ENCODE assay signal across 15 cellular contexts in genomic region chr18:69943021-69943420, GRCh38. TPM values are rescaled to one million over a fixed set of nuclear protein-coding genes. Genes with fewer than 3 reads are reported as not detected.
DNase-seq lines count a peak whose midpoint lies in the region; ATAC-seq and TF ChIP-seq lines count a peak whose summit lies in the region.
"Had no signal": no experiment of that assay in that cellular context is flagged by ENCODE, and none has a peak within 500 bp of the region (broad histone marks: within the 10 kb centered on the region; RNA-seq: fewer than 3 reads in every experiment).

No MANE protein-coding gene starts in this region.

- no peak overlapping the region for H3K27ac ChIP-seq in GM23338 (ENCODE audit: low read depth)
- H3K27ac ChIP-seq: uterus had no signal

- H3F3A ChIP-seq in GM23338 (replicated peaks; ENCODE audit: low read depth): no peaks in the 10 kb centered on the region

- H3K9me3 Mint-ChIP-seq in activated T-cell treated with anti-CD3 and anti-CD28 coated beads, Interleukin-2, amount 50 U/mL, for 72 hours: peaks cover 16 to 18% of the 10 kb centered on the region in 2 donors
- peaks cover 13% of the 10 kb centered on the region for H3K9me3 Mint-ChIP-seq in GM23338
- H3K9me3 Mint-ChIP-seq in activated naive CD8-positive, alpha-beta T cell treated with anti-CD3 and anti-CD28 coated beads, Interleukin-2, amount 10 ng/mL, durations not matched to agents 7 days and 5 days: peaks cover 20% of the 10 kb centered on the region
- peaks cover 17% of the 10 kb centered on the region for H3K9me3 Mint-ChIP-seq in stimulated activated effector memory CD8-positive, alpha-beta T cell treated with anti-CD3 and anti-CD28 coated beads, Interleukin-12 subunit alpha, Interleukin-12 subunit beta, amount 100 ng/mL, for 72 hours

- H3K27me3 Mint-ChIP-seq in activated T-cell treated with anti-CD3 and anti-CD28 coated beads, Interleukin-2, amount 50 U/mL, for 72 hours (ENCODE audit: low read depth): no peaks in the 10 kb centered on the region
- H3K27me3 Mint-ChIP-seq in GM23338 (ENCODE audit: insufficient read depth, low read depth, poor library complexity): no peaks in the 10 kb centered on the region
- no peaks in the 10 kb centered on the region for H3K27me3 Mint-ChIP-seq in activated naive CD8-positive, alpha-beta T cell treated with anti-CD3 and anti-CD28 coated beads, Interleukin-2, amount 10 ng/mL, durations not matched to agents 7 days and 5 days

- H3K4me1 ChIP-seq in GM23338 (ENCODE audit: insufficient read depth): peaks cover 9% of the 10 kb centered on the region
- H3K4me1 ChIP-seq: uterus had no signal

- no peaks in the 10 kb centered on the region for H3K27me3 ChIP-seq in GM23338 (ENCODE audit: insufficient read depth)
- H3K27me3 ChIP-seq: uterus had no signal

- H3K36me3 ChIP-seq in GM23338 (ENCODE audit: insufficient read depth): no peaks in the 10 kb centered on the region
- H3K36me3 ChIP-seq: uterus had no signal

- H2AFZ ChIP-seq in GM23338: no peak overlapping the region

- H3K9me2 ChIP-seq in GM23338 (ENCODE audit: insufficient read depth): peaks cover 32% of the 10 kb centered on the region

- DNase-seq in activated T-cell treated with anti-CD3 and anti-CD28 coated beads, Interleukin-2, amount 50 U/mL, for 72 hours: no peak
- no peak for DNase-seq in activated T-cell treated with anti-CD3 and anti-CD28 coated beads for 4 hours
- peak; percentile 21 for DNase-seq in GM23338 (ENCODE audit: low spot score)
- DNase-seq in activated naive CD8-positive, alpha-beta T cell treated with anti-CD3 and anti-CD28 coated beads, Interleukin-2, amount 10 ng/mL, durations not matched to agents 7 days and 5 days: no peak
- DNase-seq in stimulated activated effector memory CD8-positive, alpha-beta T cell treated with anti-CD3 and anti-CD28 coated beads, Interleukin-12 subunit alpha, Interleukin-12 subunit beta, amount 100 ng/mL, for 72 hours (ENCODE audit: low spot score in 2 of 2): peak in 1 of 2 donors; percentile 51
- DNase-seq in pons (ENCODE audit: low spot score): no peak
- no peak for DNase-seq in SW480 (ENCODE audit: low spot score)
- DNase-seq: aorta, glutamatergic neuron, MM.1S, NCI-H2171 treated with DMSO at 0.1 percent for 48 hours, small intestine, uterus had no signal

- no peak overlapping the region for H3K4me3 ChIP-seq in GM23338
- H3K4me3 ChIP-seq: uterus had no signal

- H3K4me1 Mint-ChIP-seq in activated T-cell treated with anti-CD3 and anti-CD28 coated beads, Interleukin-2, amount 50 U/mL, for 72 hours (ENCODE audit: low read depth): no peaks in the 10 kb centered on the region
- peaks cover 19% of the 10 kb centered on the region for H3K4me1 Mint-ChIP-seq in GM23338
- peaks cover 56% of the 10 kb centered on the region for H3K4me1 Mint-ChIP-seq in activated naive CD8-positive, alpha-beta T cell treated with anti-CD3 and anti-CD28 coated beads, Interleukin-2, amount 10 ng/mL, durations not matched to agents 7 days and 5 days
- H3K4me1 Mint-ChIP-seq in stimulated activated effector memory CD8-positive, alpha-beta T cell treated with anti-CD3 and anti-CD28 coated beads, Interleukin-12 subunit alpha, Interleukin-12 subunit beta, amount 100 ng/mL, for 72 hours: peaks cover 70% of the 10 kb centered on the region

- H3K36me3 Mint-ChIP-seq in activated T-cell treated with anti-CD3 and anti-CD28 coated beads, Interleukin-2, amount 50 U/mL, for 72 hours (ENCODE audit: insufficient read depth in 2 of 2): peaks cover 42 to 81% of the 10 kb centered on the region in 2 donors
- peaks cover 14% of the 10 kb centered on the region for H3K36me3 Mint-ChIP-seq in GM23338 (ENCODE audit: low read depth)
- H3K36me3 Mint-ChIP-seq in activated naive CD8-positive, alpha-beta T cell treated with anti-CD3 and anti-CD28 coated beads, Interleukin-2, amount 10 ng/mL, durations not matched to agents 7 days and 5 days: peaks cover 71% of the 10 kb centered on the region
- no peaks in the 10 kb centered on the region for H3K36me3 Mint-ChIP-seq in stimulated activated effector memory CD8-positive, alpha-beta T cell treated with anti-CD3 and anti-CD28 coated beads, Interleukin-12 subunit alpha, Interleukin-12 subunit beta, amount 100 ng/mL, for 72 hours

- no peak overlapping the region for H3K4me2 ChIP-seq in GM23338

- H3K4me3 Mint-ChIP-seq in activated T-cell treated with anti-CD3 and anti-CD28 coated beads, Interleukin-2, amount 50 U/mL, for 72 hours: peak overlapping the region in 1 of 2 donors; percentile 80
- no peak overlapping the region for H3K4me3 Mint-ChIP-seq in GM23338
- H3K4me3 Mint-ChIP-seq in activated naive CD8-positive, alpha-beta T cell treated with anti-CD3 and anti-CD28 coated beads, Interleukin-2, amount 10 ng/mL, durations not matched to agents 7 days and 5 days: peak overlapping the region; percentile 46
- no peak overlapping the region for H3K4me3 Mint-ChIP-seq in stimulated activated effector memory CD8-positive, alpha-beta T cell treated with anti-CD3 and anti-CD28 coated beads, Interleukin-12 subunit alpha, Interleukin-12 subunit beta, amount 100 ng/mL, for 72 hours

- no peaks in the 10 kb centered on the region for H3K79me2 ChIP-seq in GM23338 (replicated peaks; ENCODE audit: insufficient read depth)

- H4K20me1 ChIP-seq in GM23338 (replicated peaks; ENCODE audit: insufficient read depth): no peaks in the 10 kb centered on the region

- TF ChIP-seq CTCF in GM23338 (conservative IDR thresholded peaks at IDR 0.05; ENCODE audit: low read depth in 2 of 2): peak; percentile 48 to 59

- ATAC-seq in activated T-cell treated with anti-CD3 and anti-CD28 coated beads, Interleukin-2, amount 50 U/mL, for 72 hours (replicated peaks in 1 of 2): peak; percentile 16 to 33
- ATAC-seq in GM23338 (peak; percentile 25; the same call in 1 of the 3 replicates), HG02884 (IDR thresholded peaks at IDR 0.05; ENCODE audit: unreplicated experiment) (no peak)
- ATAC-seq in activated naive CD8-positive, alpha-beta T cell treated with anti-CD3 and anti-CD28 coated beads, Interleukin-2, amount 10 ng/mL, durations not matched to agents 7 days and 5 days (ENCODE audit: low read depth): no peak
- ATAC-seq in stimulated activated effector memory CD8-positive, alpha-beta T cell treated with anti-CD3 and anti-CD28 coated beads, Interleukin-12 subunit alpha, Interleukin-12 subunit beta, amount 100 ng/mL, for 72 hours: peak; percentile 55
- ATAC-seq: left lobe of liver had no signal

- POLR2A ChIA-PET in activated naive CD8-positive, alpha-beta T cell treated with anti-CD3 and anti-CD28 coated beads, Interleukin-2, amount 10 ng/mL, durations not matched to agents 7 days and 5 days (lab: Charles Lee): no interaction called here

- H3K27ac Mint-ChIP-seq in activated T-cell treated with anti-CD3 and anti-CD28 coated beads, Interleukin-2, amount 50 U/mL, for 72 hours: peak overlapping the region; percentile 99
- H3K27ac Mint-ChIP-seq in GM23338: no peak overlapping the region
- peak overlapping the region; percentile 73 for H3K27ac Mint-ChIP-seq in activated naive CD8-positive, alpha-beta T cell treated with anti-CD3 and anti-CD28 coated beads, Interleukin-2, amount 10 ng/mL, durations not matched to agents 7 days and 5 days
- no peak overlapping the region for H3K27ac Mint-ChIP-seq in stimulated activated effector memory CD8-positive, alpha-beta T cell treated with anti-CD3 and anti-CD28 coated beads, Interleukin-12 subunit alpha, Interleukin-12 subunit beta, amount 100 ng/mL, for 72 hours

TF ChIP-seq in GM23338, 12 proteins besides CTCF, POLR2A, EP300 and RAD21:
- no peak for TF ChIP-seq ZNF331 (CRISPR knock-in tag; IDR thresholded peaks at IDR 0.05; ENCODE audit: low read depth)

RNA-seq across cellular contexts. Expression of gene CD226, which starts 4.7 kb away (rescaled TPM):
- 10 to 100 TPM; 73.7 to 81.8 TPM for total RNA-seq in activated T-cell treated with anti-CD3 and anti-CD28 coated beads, Interleukin-2, amount 50 U/mL, for 72 hours
- total RNA-seq in GM23338 (2014; rRNA removed; shearing (Covaris generic)): 0.04 TPM in 1 of 2 replicates, not detected in the other
- polyA plus RNA-seq in GM23338 (2016; fragmentation: Nextera tagmentation; extraction: Ambion mirVana): 0.19 TPM in 1 of 2 replicates, not detected in the other
- total RNA-seq in activated naive CD8-positive, alpha-beta T cell treated with anti-CD3 and anti-CD28 coated beads, Interleukin-2, amount 10 ng/mL, durations not matched to agents 7 days and 5 days: 10 to 100 TPM; 46.4 to 50.9 TPM

Comparison
In these comparisons a context has a peak if more than half of its experiments do, and no peak if none do; other contexts are left out.
1. ATAC-seq: peak in activated T-cell treated with anti-CD3 and anti-CD28 coated beads, Interleukin-2, amount 50 U/mL, for 72 hours (2 of 2), GM23338 (single experiment) and stimulated activated effector memory CD8-positive, alpha-beta T cell treated with anti-CD3 and anti-CD28 coated beads, Interleukin-12 subunit alpha, Interleukin-12 subunit beta, amount 100 ng/mL, for 72 hours (single experiment); none in activated naive CD8-positive, alpha-beta T cell treated with anti-CD3 and anti-CD28 coated beads, Interleukin-2, amount 10 ng/mL, durations not matched to agents 7 days and 5 days (single experiment) and HG02884 (single experiment).
2. H3K27ac Mint-ChIP-seq: peak in activated T-cell treated with anti-CD3 and anti-CD28 coated beads, Interleukin-2, amount 50 U/mL, for 72 hours (single experiment) and activated naive CD8-positive, alpha-beta T cell treated with anti-CD3 and anti-CD28 coated beads, Interleukin-2, amount 10 ng/mL, durations not matched to agents 7 days and 5 days (single experiment); none in GM23338 (single experiment) and stimulated activated effector memory CD8-positive, alpha-beta T cell treated with anti-CD3 and anti-CD28 coated beads, Interleukin-12 subunit alpha, Interleukin-12 subunit beta, amount 100 ng/mL, for 72 hours (single experiment).
3. RNA of gene CD226, which starts 4.7 kb away (total RNA-seq): 73.7 to 81.8 TPM in activated T-cell treated with anti-CD3 and anti-CD28 coated beads, Interleukin-2, amount 50 U/mL, for 72 hours and 46.4 to 50.9 TPM in activated naive CD8-positive, alpha-beta T cell treated with anti-CD3 and anti-CD28 coated beads, Interleukin-2, amount 10 ng/mL, durations not matched to agents 7 days and 5 days; 0.04 TPM in GM23338; every median in the first group is over 10 times any median in the second.